In genomic region chr5:54146390-54146789, GRCh38 we compare ENCODE assay signal across 25 cellular contexts.
"Had no signal": no experiment of that assay in that cellular context is flagged by ENCODE, and none has a peak within 500 bp of the region (broad histone marks: within the 10 kb centered on the region; RNA-seq: fewer than 3 reads in every experiment).

No MANE protein-coding gene starts in this region.

- H3K27me3 ChIP-seq: ascending aorta, brain microvascular endothelial cell, gastrocnemius medialis, sigmoid colon, stomach, vagina had no signal

- H3K4me3 Mint-ChIP-seq: activated CD8-positive, alpha-beta T cell treated with anti-CD3 and anti-CD28 coated beads, Interleukin-2, amount 10 ng/mL, durations not matched to agents 7 days and 5 days; activated T-helper 17 cell treated with anti-CD3 and anti-CD28 coated beads, Interleukin-2, amount 50 U/mL, for 72 hours; stimulated activated memory B cell treated with anti-CD40 and anti-IgM and Interleukin-4, amounts not matched to agents 10 μg/mL and 1 μg/mL and 100 μg/mL, for 72 hours; T-helper 2 cell treated with Interferon-gamma antibody and Interleukin-4, amounts not matched to agents 5 μg/mL and 100 μg/mL, for 36 hours; type B pancreatic cell had no signal

- H3K9me3 ChIP-seq: ascending aorta, gastrocnemius medialis, lower lobe of right lung, mucosa of descending colon, sigmoid colon, stomach, thoracic aorta, vagina had no signal

- H3K27ac Mint-ChIP-seq: activated CD8-positive, alpha-beta T cell treated with anti-CD3 and anti-CD28 coated beads, Interleukin-2, amount 10 ng/mL, durations not matched to agents 7 days and 5 days; activated naive CD4-positive, alpha-beta T cell treated with anti-CD3 and anti-CD28 coated beads, Interleukin-2, amount 50 U/mL, for 72 hours; activated T-helper 17 cell treated with anti-CD3 and anti-CD28 coated beads, Interleukin-2, amount 50 U/mL, for 72 hours; stimulated activated memory B cell treated with anti-CD40 and anti-IgM and Interleukin-4, amounts not matched to agents 10 μg/mL and 1 μg/mL and 100 μg/mL, for 72 hours; T-helper 2 cell treated with Interferon-gamma antibody and Interleukin-4, amounts not matched to agents 5 μg/mL and 100 μg/mL, for 36 hours; type B pancreatic cell had no signal

- ATAC-seq: activated CD8-positive, alpha-beta T cell treated with anti-CD3 and anti-CD28 coated beads, Interleukin-2, amount 10 ng/mL, durations not matched to agents 7 days and 5 days; activated naive CD4-positive, alpha-beta T cell treated with anti-CD3 and anti-CD28 coated beads, Interleukin-2, amount 50 U/mL, for 72 hours; activated T-helper 17 cell treated with anti-CD3 and anti-CD28 coated beads, Interleukin-2, amount 50 U/mL, for 72 hours; esophagus mucosa; gastrocnemius medialis; lower lobe of right lung; mucosa of descending colon; stimulated activated memory B cell treated with anti-CD40 and anti-IgM and Interleukin-4, amounts not matched to agents 10 μg/mL and 1 μg/mL and 100 μg/mL, for 72 hours had no signal

- H3K9me3 Mint-ChIP-seq: activated naive CD4-positive, alpha-beta T cell treated with anti-CD3 and anti-CD28 coated beads, Interleukin-2, amount 50 U/mL, for 72 hours; activated T-helper 17 cell treated with anti-CD3 and anti-CD28 coated beads, Interleukin-2, amount 50 U/mL, for 72 hours; stimulated activated memory B cell treated with anti-CD40 and anti-IgM and Interleukin-4, amounts not matched to agents 10 μg/mL and 1 μg/mL and 100 μg/mL, for 72 hours; T-helper 2 cell treated with Interferon-gamma antibody and Interleukin-4, amounts not matched to agents 5 μg/mL and 100 μg/mL, for 36 hours; type B pancreatic cell had no signal

- H3K4me1 ChIP-seq: lower lobe of right lung, vagina had no signal

- H3K27ac ChIP-seq: brain microvascular endothelial cell, gastrocnemius medialis, lower lobe of right lung, sigmoid colon, vagina, WERI-Rb-1 had no signal

- H3K27me3 Mint-ChIP-seq: activated T-helper 17 cell treated with anti-CD3 and anti-CD28 coated beads, Interleukin-2, amount 50 U/mL, for 72 hours; stimulated activated memory B cell treated with anti-CD40 and anti-IgM and Interleukin-4, amounts not matched to agents 10 μg/mL and 1 μg/mL and 100 μg/mL, for 72 hours; type B pancreatic cell had no signal

- DNase-seq: activated CD4-positive, alpha-beta T cell treated with anti-CD3 and anti-CD28 coated beads for 1 hour; activated CD4-positive, alpha-beta T cell treated with anti-CD3 and anti-CD28 coated beads, Interleukin-2, amount 50 U/mL, for 1 hour; activated CD8-positive, alpha-beta T cell treated with anti-CD3 and anti-CD28 coated beads, Interleukin-2, amount 10 ng/mL, durations not matched to agents 7 days and 5 days; brain microvascular endothelial cell; central memory CD4-positive, alpha-beta T cell; effector memory CD4-positive, alpha-beta T cell; gastrocnemius medialis; lower lobe of right lung; mesendoderm; mucosa of descending colon; nucleus accumbens; sigmoid colon; stimulated activated CD4-positive, alpha-beta T cell treated with anti-CD3 and anti-CD28 coated beads, Interleukin-15, amount 100 ng/mL, for 24 hours; stomach; WERI-Rb-1 had no signal

- H3K36me3 ChIP-seq: ascending aorta, brain microvascular endothelial cell, gastrocnemius medialis, lower lobe of right lung, sigmoid colon, stomach, thoracic aorta, vagina, WERI-Rb-1 had no signal

- H3K4me3 ChIP-seq: ascending aorta, gastrocnemius medialis, lower lobe of right lung, mucosa of descending colon, sigmoid colon, smooth muscle cell, stomach, thoracic aorta, vagina had no signal
